8 cellular contexts compared by ENCODE assay signal in the genomic region with DNA sequence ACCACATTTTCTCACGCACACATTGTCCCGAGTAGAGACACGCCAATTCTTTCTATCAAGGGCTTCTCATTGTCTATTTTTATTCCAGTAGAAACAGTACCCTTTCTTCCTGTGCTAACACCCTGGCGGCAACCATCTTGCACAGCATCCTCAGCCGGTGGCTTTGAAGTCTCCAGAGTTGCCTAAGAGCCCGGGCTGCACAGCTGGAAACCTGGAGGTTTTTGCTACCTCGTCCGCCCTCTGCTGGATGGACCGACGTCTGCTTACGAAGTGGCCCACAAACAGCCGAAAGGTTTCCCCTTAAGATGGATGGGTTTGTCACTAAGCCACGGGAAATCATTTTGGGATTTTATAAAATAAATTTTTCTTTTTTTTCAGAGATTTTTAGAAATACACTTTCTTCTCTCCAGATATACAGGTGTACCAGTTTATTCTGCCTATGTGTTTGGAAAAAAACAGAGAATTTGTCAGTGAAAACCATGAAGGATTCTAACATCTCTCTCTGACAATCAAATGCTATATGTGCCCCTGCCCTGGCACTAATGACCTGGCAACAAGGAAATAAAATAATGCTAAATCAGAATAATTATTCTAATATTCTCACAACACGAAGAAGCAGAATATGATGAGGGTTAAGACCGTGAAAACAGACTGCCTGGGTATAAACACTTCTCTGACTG.
DNase-seq lines count a peak whose midpoint lies in the region; ATAC-seq and TF ChIP-seq lines count a peak whose summit lies in the region.

No MANE protein-coding gene starts in this region.

- TF ChIP-seq POLR2A in tibial nerve (IDR thresholded peaks at IDR 0.05), result no peak

- H3K36me3 ChIP-seq in RWPE2 (ENCODE audit: low read depth), result no peaks in the 10 kb centered on the region
- H3K36me3 ChIP-seq in tibial nerve, result no peaks in the 10 kb centered on the region

- 16 to 19% methylated on average over 15 of the region's 15 CpGs for WGBS in tibial nerve, 2 donors

- ATAC-seq in GM21723 (IDR thresholded peaks at IDR 0.05; ENCODE audit: unreplicated experiment), result peak; percentile 92
- ATAC-seq in RWPE2 (ENCODE audit: low read depth), result peak; percentile 97
- ATAC-seq in omental fat pad (ENCODE audit: low FRiP score), result peak; percentile 64

- H3K4me1 ChIP-seq in RWPE2 (ENCODE audit: insufficient read depth, poor library complexity, severe bottlenecking) (no peaks in the 10 kb centered on the region), tibial nerve (peaks cover 0 to 6% (median 0%) of the 10 kb centered on the region in 4 donors)

- no peak for TF ChIP-seq EP300 in tibial nerve (IDR thresholded peaks at IDR 0.05)

- H3K9me3 ChIP-seq in RWPE2 (ENCODE audit: severe bottlenecking), result no peaks in the 10 kb centered on the region
- no peaks in the 10 kb centered on the region for H3K9me3 ChIP-seq in tibial nerve

- H3K27me3 ChIP-seq in RWPE2 (ENCODE audit: insufficient read depth, poor library complexity, severe bottlenecking), result no peaks in the 10 kb centered on the region
- H3K27me3 ChIP-seq in tibial nerve, result no peaks in the 10 kb centered on the region

- H3K27ac ChIP-seq in RWPE2 (ENCODE audit: poor library complexity, severe bottlenecking) (no peak overlapping the region), tibial nerve (no peak overlapping the region)

- DNase-seq in DMS53 treated with DMSO at 0.1 percent for 48 hours (lab: John Stamatoyannopoulos, UW; ENCODE audit: unreplicated experiment), result peak; percentile 89
- DNase-seq in RWPE2 (ENCODE audit: low spot score), result peak; percentile 79
- DNase-seq in activated T-helper 1 cell treated with anti-CD3 and anti-CD28 coated beads, Interleukin-2, amount 50 U/mL, for 16 hours (ENCODE audit: low read depth in 1 of 2, low spot score in 1 of 2), result peak; percentile 6 to 17
- peak; percentile 78 to 93 for DNase-seq in foreskin fibroblast
- DNase-seq in omental fat pad (ENCODE audit: low spot score), result no peak
- peak; percentile 62 to 73 for DNase-seq in tibial nerve (ENCODE audit: low spot score in 2 of 2)

- H3K4me3 ChIP-seq in RWPE2 (ENCODE audit: severe bottlenecking) (no peak overlapping the region), foreskin fibroblast (ENCODE audit: low read depth in 1 of 2, low read length in 2 of 2) (no peak overlapping the region), tibial nerve (no peak overlapping the region)

- TF ChIP-seq CTCF in LNCAP (IDR thresholded peaks at IDR 0.05), result peak; percentile 88
- peak; percentile 91 for TF ChIP-seq CTCF in RWPE2 (IDR thresholded peaks at IDR 0.05; ENCODE audit: poor library complexity, severe bottlenecking)
- peak; percentile 97 for TF ChIP-seq CTCF in foreskin fibroblast (IDR thresholded peaks at IDR 0.05; ENCODE audit: low read depth, low read length)
- TF ChIP-seq CTCF in omental fat pad (IDR thresholded peaks at IDR 0.05), result no peak
- peak in 4 of 5 experiments; percentile 48 to 70 (median 58) for TF ChIP-seq CTCF in tibial nerve (IDR thresholded peaks at IDR 0.05)

Comparison
In these comparisons a context has a peak if more than half of its experiments do, and no peak if none do; other contexts are left out.
1. CTCF ChIP-seq: peak in LNCAP (single experiment), RWPE2 (single experiment), foreskin fibroblast (single experiment) and tibial nerve (4 of 5); none in omental fat pad (0 of 3).
2. Peak in every context shown above with its lines, with median percentiles within 50 percentile points of each other: ATAC-seq.